ENCODE assay signal across 21 cellular contexts in the genomic region with DNA sequence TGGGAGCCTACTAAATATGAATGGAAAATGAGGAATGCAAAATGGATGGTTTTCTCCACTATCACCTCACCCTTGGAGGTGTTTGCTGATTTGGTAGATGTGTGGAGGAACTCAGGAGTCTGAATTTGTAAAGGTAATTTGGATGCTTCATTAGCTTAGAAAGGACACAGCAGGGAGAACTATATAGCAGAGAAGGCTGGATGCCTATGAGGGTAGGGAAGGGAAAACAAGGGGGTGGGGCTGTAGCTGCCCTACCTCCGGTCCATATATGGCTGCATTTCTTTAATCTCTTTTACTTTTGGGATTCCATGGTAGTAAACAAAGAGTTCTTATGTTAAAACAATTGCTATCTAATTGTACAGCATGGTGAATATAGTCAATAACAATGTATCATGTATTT. TPM values are rescaled to one million over a fixed set of nuclear protein-coding genes. Genes with fewer than 3 reads are reported as not detected.
DNase-seq lines count a peak whose midpoint lies in the region; ATAC-seq, FAIRE-seq and TF ChIP-seq lines count a peak whose summit lies in the region.
"Had no signal": no experiment of that assay in that cellular context is flagged by ENCODE, and none has a peak within 500 bp of the region (broad histone marks: within the 10 kb centered on the region; RNA-seq: fewer than 3 reads in every experiment).

No MANE protein-coding gene starts in this region.

- no peak for TF ChIP-seq CTCF in K562 (IDR thresholded peaks at IDR 0.05 in 2 of 3, conservative IDR thresholded peaks at IDR 0.05 in 1 of 3; ENCODE audit: insufficient read depth in 2 of 3, low read depth in 1 of 3, low read length in 3 of 3)

- H3K4me3 Mint-ChIP-seq in stimulated activated naive CD8-positive, alpha-beta T cell treated with anti-CD3 and anti-CD28 coated beads, Interleukin-15, amount 100 ng/mL, for 72 hours = no peak overlapping the region
- H3K4me3 Mint-ChIP-seq: CD4-positive, CD25-positive, alpha-beta regulatory T cell; CD8-positive, alpha-beta memory T cell had no signal

- peaks cover 53% of the 10 kb centered on the region for H3K27me3 Mint-ChIP-seq in stimulated activated naive CD8-positive, alpha-beta T cell treated with anti-CD3 and anti-CD28 coated beads, Interleukin-15, amount 100 ng/mL, for 72 hours

- H3K27ac ChIP-seq in K562 (ENCODE audit: extremely low read depth, low read depth, low read length) = no peak overlapping the region

- H3K27ac Mint-ChIP-seq in stimulated activated naive CD8-positive, alpha-beta T cell treated with anti-CD3 and anti-CD28 coated beads, Interleukin-15, amount 100 ng/mL, for 72 hours = no peak overlapping the region
- H3K27ac Mint-ChIP-seq: CD4-positive, CD25-positive, alpha-beta regulatory T cell; CD8-positive, alpha-beta memory T cell had no signal

- H3K9ac ChIP-seq in K562 (ENCODE audit: insufficient read depth in 1 of 2, low read depth in 2 of 2, low read length in 2 of 2) = no peak overlapping the region

- H2AFZ ChIP-seq in K562 (ENCODE audit: low read depth, low read length) = peak overlapping the region; percentile 33; the same call in 1 of the 2 replicates

- no peaks in the 10 kb centered on the region for H3K9me1 ChIP-seq in K562 (ENCODE audit: control insufficient read depth, insufficient read depth, low read length)

- H3K4me1 Mint-ChIP-seq in stimulated activated naive CD8-positive, alpha-beta T cell treated with anti-CD3 and anti-CD28 coated beads, Interleukin-15, amount 100 ng/mL, for 72 hours = peaks cover 16% of the 10 kb centered on the region
- H3K4me1 Mint-ChIP-seq: CD4-positive, CD25-positive, alpha-beta regulatory T cell had no signal

- CTCF ChIA-PET in K562 (lab: Yijun Ruan, JAX; ENCODE audit: low intra/inter-chr PET ratio) = no interaction called here

- H3K9me3 ChIP-seq in K562 (replicated peaks; ENCODE audit: control insufficient read depth, insufficient read depth, low read depth, low read length) = no peaks in the 10 kb centered on the region
- H3K9me3 ChIP-seq: BE2C, HAP-1 had no signal

- intact Hi-C loops in K562 (cut with micrococcal nuclease) = loop anchor here (5.0 kb wide), 1 partner anchor 36 kb away; no protein-coding TSS in a partner anchor

- POLR2A ChIA-PET in K562 (lab: Yijun Ruan, JAX) = interaction anchor here (0.6 to 1.2 kb wide), 5 partner anchors 9 to 34 kb away, joined by 3 to 4 read pairs (median 3); no protein-coding TSS in a partner anchor

- ATAC-seq in K562 = no peak
- ATAC-seq in GM18868 (IDR thresholded peaks at IDR 0.05; ENCODE audit: unreplicated experiment) = no peak
- ATAC-seq in stimulated activated naive CD8-positive, alpha-beta T cell treated with anti-CD3 and anti-CD28 coated beads, Interleukin-15, amount 100 ng/mL, for 72 hours = no peak
- ATAC-seq: GM12878 had no signal

- no TSS peak for BruUV-seq in K562 (replicated peaks; lab: Mats Ljungman, UMichigan)

- H3K4me2 ChIP-seq in K562 (ENCODE audit: insufficient read depth, low read length) = no peak overlapping the region

- no peaks in the 10 kb centered on the region for H3K27me3 ChIP-seq in H7 (ENCODE audit: control insufficient read depth, insufficient read depth, low read length)
- no peaks in the 10 kb centered on the region for H3K27me3 ChIP-seq in K562 (ENCODE audit: control insufficient read depth in 2 of 2, insufficient read depth in 2 of 2, low read length in 2 of 2)
- H3K27me3 ChIP-seq: BE2C had no signal

- no peak for TF ChIP-seq RAD21 in K562 (CRISPR knock-in tag; conservative IDR thresholded peaks at IDR 0.05 in 1 of 2, IDR thresholded peaks at IDR 0.05 in 1 of 2)

- no peak for TF ChIP-seq EP300 in K562 (IDR thresholded peaks at IDR 0.05; ENCODE audit: low read length)

- no peak for FAIRE-seq in K562 (lab: Jason Lieb, UNC)
- FAIRE-seq: A204.1, GM12878 had no signal

- in situ Hi-C loops in K562 (cut with MboI) = no loop called here

- no peaks in the 10 kb centered on the region for H3K79me2 ChIP-seq in K562 (ENCODE audit: control insufficient read depth, insufficient read depth, low read length)

- 57% methylated on average over 1 of the region's 1 CpG for WGBS in K562 (ENCODE audit: insufficient coverage, low coverage, missing lambda C conversion rate)

- H3K36me3 ChIP-seq in H7 (replicated peaks; ENCODE audit: control insufficient read depth, insufficient read depth, low read length) (no peaks in the 10 kb centered on the region), K562 (ENCODE audit: control insufficient read depth, insufficient read depth, low read length) (no peaks in the 10 kb centered on the region)
- H3K36me3 ChIP-seq: BE2C, HAP-1 had no signal

- no peaks in the 10 kb centered on the region for H4K20me1 ChIP-seq in K562 (replicated peaks; ENCODE audit: control insufficient read depth, insufficient read depth, low read length)

- no peak for TF ChIP-seq POLR2A in K562 (conservative IDR thresholded peaks at IDR 0.05)

- DNase-seq in H7 = peak; percentile 25
- DNase-seq in K562 (ENCODE audit: extremely low read depth in 1 of 4, low spot score in 3 of 4) = no peak
- DNase-seq in foreskin melanocyte = peak; percentile 7
- DNase-seq in activated CD4-positive, CD25-positive, alpha-beta regulatory T cell (lab: John Stamatoyannopoulos, UW) = no peak
- no peak for DNase-seq in stimulated activated naive CD8-positive, alpha-beta T cell treated with anti-CD3 and anti-CD28 coated beads, Interleukin-15, amount 100 ng/mL, for 72 hours
- DNase-seq: ACHN; BE2C; C1 segment of cervical spinal cord; CD4-positive, CD25-positive, alpha-beta regulatory T cell; CD8-positive, alpha-beta memory T cell; COR-L47; DMS 273 treated with DMSO at 0.1 percent for 48 hours; DMS53; DND-41; EL; GOT3 had no signal

- no peak overlapping the region for H3K4me3 ChIP-seq in H7 (ENCODE audit: insufficient read depth, low read depth, low read length)
- no peak overlapping the region for H3K4me3 ChIP-seq in K562
- H3K4me3 ChIP-seq: GM12878, HAP-1 had no signal

- peaks cover 3 to 38% of the 10 kb centered on the region in 2 experiments; a peak in 4 of 5 replicates for H3K4me1 ChIP-seq in K562 (replicated peaks in 1 of 2; ENCODE audit: control insufficient read depth in 2 of 2, insufficient read depth in 2 of 2, low read length in 2 of 2)
- H3K4me1 ChIP-seq: BE2C had no signal

- no peaks in the 10 kb centered on the region for H3K9me3 Mint-ChIP-seq in stimulated activated naive CD8-positive, alpha-beta T cell treated with anti-CD3 and anti-CD28 coated beads, Interleukin-15, amount 100 ng/mL, for 72 hours
- H3K9me3 Mint-ChIP-seq: CD4-positive, CD25-positive, alpha-beta regulatory T cell; CD8-positive, alpha-beta memory T cell had no signal

TF ChIP-seq in K562, 482 proteins besides CTCF, POLR2A, EP300 and RAD21:
- 0 out of 2 replicates have a peak, but pooled peaks have one; percentile 11 for TF ChIP-seq FOXJ2 (tag; IDR thresholded peaks at IDR 0.05)
- TF ChIP-seq CREM (IDR thresholded peaks at IDR 0.05; ENCODE audit: low read depth) = no peak

RNA-seq across cellular contexts. Expression of a gene that starts 4.8 kb away (rescaled TPM):
- 1.4 TPM in 1 of 2 replicates, not detected in the other for total RNA-seq in H7 (2014; rRNA removed; shearing (Covaris generic))
- not detected in 2 replicates for total RNA-seq in K562 (2011; cell fraction: chromatin; rRNA removed; ENCODE audit: low replicate concordance)
- total RNA-seq in K562 (2011; cell fraction: nucleolus; rRNA removed) = not detected in 2 replicates
- total RNA-seq in K562 (2011; cell fraction: nucleoplasm; rRNA removed) = not detected in 2 replicates
- 0.20 and 0.54 TPM in 2 replicates for total RNA-seq in K562 (2014; rRNA removed)
- 0.41 and 0.47 TPM in 2 replicates for total RNA-seq in K562 (2014; rRNA removed; fragmentation: Illumina TruSeq; extraction: Trizol)
- 0.34 and 0.40 TPM in 2 replicates for total RNA-seq in K562 (2015; rRNA removed; fragmentation: Illumina TruSeq; extraction: Trizol)
- total RNA-seq in K562 (2021) = 0.38 and 0.76 TPM in 2 replicates
- 0.03 and 0.04 TPM in 2 replicates for polyA plus RNA-seq in K562 (2011; rRNA removed)
- polyA plus RNA-seq in K562 (2011; cell fraction: cytosol; rRNA removed) = 0.13 TPM in 1 of 2 replicates, not detected in the other
- polyA plus RNA-seq in K562 (2011; cell fraction: nucleus; rRNA removed) = not detected in 2 replicates
- 0.17 and 0.37 TPM in 2 replicates for polyA plus RNA-seq in K562 (2012)
- 0.24 TPM in 1 of 2 replicates, not detected in the other for polyA plus RNA-seq in K562 (2014; fragmentation: Illumina TruSeq; extraction: Trizol)
- polyA plus RNA-seq in K562 (2014; fragmentation: Nextera tagmentation; extraction: Ambion mirVana) = under 1 TPM; 0.24 to 0.37 TPM
- 0.04 TPM in 1 of 2 replicates, not detected in the other for polyA plus RNA-seq in K562 (2014; rRNA removed)
- polyA minus RNA-seq in K562 (2011; rRNA and poly(A)+ RNA removed) = 0.11 and 0.36 TPM in 2 replicates
- not detected in 2 replicates for polyA minus RNA-seq in K562 (2011; cell fraction: cytosol; rRNA and poly(A)+ RNA removed)
- not detected in 2 replicates for polyA minus RNA-seq in K562 (2011; cell fraction: nucleus; rRNA and poly(A)+ RNA removed)
- total RNA-seq: CD4-positive, CD25-positive, alpha-beta regulatory T cell; G401 had no signal
- polyA plus RNA-seq: CD4-positive, CD25-positive, alpha-beta regulatory T cell; CD8-positive, alpha-beta memory T cell had no signal

Comparison
In these comparisons a context has a peak if more than half of its experiments do, and no peak if none do; other contexts are left out.
1. DNase-seq: peak in H7 (single experiment) and foreskin melanocyte (single experiment); none in K562 (0 of 4), activated CD4-positive, CD25-positive, alpha-beta regulatory T cell (0 of 4) and stimulated activated naive CD8-positive, alpha-beta T cell treated with anti-CD3 and anti-CD28 coated beads, Interleukin-15, amount 100 ng/mL, for 72 hours (0 of 2).